Comparison of ENCODE assay signal across 11 cellular contexts in genomic region chr15:35181538-35181937, GRCh38.
A peak's percentile ranks its signal among the peaks of the same experiment; 100 is the strongest.
DNase-seq lines count a peak whose midpoint lies in the region; ATAC-seq and TF ChIP-seq lines count a peak whose summit lies in the region.
"Had no signal": no experiment of that assay in that cellular context is flagged by ENCODE, and none has a peak within 500 bp of the region (broad histone marks: within the 10 kb centered on the region; RNA-seq: fewer than 3 reads in every experiment).

No MANE protein-coding gene starts in this region.

- TF ChIP-seq CTCF in foreskin keratinocyte (conservative IDR thresholded peaks at IDR 0.05) (no peak), type B pancreatic cell (conservative IDR thresholded peaks at IDR 0.05) (no peak), transverse colon (IDR thresholded peaks at IDR 0.05) (no peak)

- no peak overlapping the region for H3K4me3 ChIP-seq in transverse colon

- TF ChIP-seq EP300 in transverse colon (IDR thresholded peaks at IDR 0.05; ENCODE audit: low read depth): no peak

- no peaks in the 10 kb centered on the region for H3K9me3 ChIP-seq in transverse colon

- in situ Hi-C loops in transverse colon (cut with MboI; ENCODE audit: low pct_ligation_motif_present in 1 of 4, low pct_unique_long_range_greater_than_20kb in 1 of 4, low sequenced_read_pairs in 3 of 4): no loop called here

- H3K27me3 ChIP-seq in foreskin keratinocyte (no peaks in the 10 kb centered on the region), transverse colon (no peaks in the 10 kb centered on the region)

- intact Hi-C loops in transverse colon (cut with DNase I; ENCODE audit: low total_unique reads): no loop called here

- no peak overlapping the region for H3K27ac Mint-ChIP-seq in type B pancreatic cell

- ATAC-seq in GM18909 (IDR thresholded peaks at IDR 0.05; ENCODE audit: poor library complexity, unreplicated experiment): peak; percentile 75
- ATAC-seq in HG02763 (IDR thresholded peaks at IDR 0.05; ENCODE audit: unreplicated experiment): peak; percentile 62
- ATAC-seq in foreskin keratinocyte: peak; percentile 51

- peaks cover 14% of the 10 kb centered on the region for H3K4me1 Mint-ChIP-seq in type B pancreatic cell (ENCODE audit: unreplicated experiment)

- H3K4me1 ChIP-seq in foreskin keratinocyte (no peaks in the 10 kb centered on the region), transverse colon (no peaks in the 10 kb centered on the region)
- H3K4me1 ChIP-seq: parathyroid adenoma had no signal

- H3K9me3 Mint-ChIP-seq in type B pancreatic cell: no peaks in the 10 kb centered on the region

- no peak overlapping the region for H3K4me3 Mint-ChIP-seq in type B pancreatic cell

- no peaks in the 10 kb centered on the region for H3K27me3 Mint-ChIP-seq in type B pancreatic cell

- peak; percentile 27 for DNase-seq in M059J (ENCODE audit: low read depth)
- peak in 1 of 2 donors; percentile 40 for DNase-seq in foreskin keratinocyte
- DNase-seq in putamen (ENCODE audit: low spot score): no peak
- DNase-seq in type B pancreatic cell (ENCODE audit: extremely low spot score, unreplicated experiment): no peak
- DNase-seq in SW 1271 (lab: John Stamatoyannopoulos, UW): no peak
- no peak for DNase-seq in transverse colon
- DNase-seq: aorta, NCI-H510A treated with DMSO at 0.1 percent for 48 hours had no signal

- H3K36me3 ChIP-seq in transverse colon: no peaks in the 10 kb centered on the region

- no peaks in the 10 kb centered on the region for H3K36me3 Mint-ChIP-seq in type B pancreatic cell

- TF ChIP-seq POLR2A in transverse colon (IDR thresholded peaks at IDR 0.05): no peak

- H3K27ac ChIP-seq in foreskin keratinocyte (no peak overlapping the region), transverse colon (no peak overlapping the region)
- H3K27ac ChIP-seq: parathyroid adenoma had no signal
